Comparison of ENCODE assay signal across 18 cellular contexts in genomic region chr3:46667657-46668056, GRCh38. TPM values are rescaled to one million over a fixed set of nuclear protein-coding genes. Genes with fewer than 3 reads are reported as not detected.
DNase-seq lines count a peak whose midpoint lies in the region; ATAC-seq and TF ChIP-seq lines count a peak whose summit lies in the region.
"Had no signal": no experiment of that assay in that cellular context is flagged by ENCODE, and none has a peak within 500 bp of the region (broad histone marks: within the 10 kb centered on the region; RNA-seq: fewer than 3 reads in every experiment).

No MANE protein-coding gene starts in this region.

- H2BK12ac ChIP-seq in neuronal stem cell (ENCODE audit: low read length): no peak overlapping the region

- TF ChIP-seq RAD21 in IMR-90 (IDR thresholded peaks at IDR 0.05; ENCODE audit: low read length): no peak

- H3K4ac ChIP-seq in IMR-90 (ENCODE audit: low read depth, low read length) (no peak overlapping the region), neuronal stem cell (ENCODE audit: low read length) (no peak overlapping the region)

- H3K4me1 ChIP-seq in BE2C (no peaks in the 10 kb centered on the region), IMR-90 (ENCODE audit: control insufficient read depth, insufficient read depth, low read length) (peaks cover 9% of the 10 kb centered on the region), neuronal stem cell (ENCODE audit: control insufficient read depth in 2 of 2, insufficient read depth in 1 of 2, low read depth in 1 of 2, low read length in 2 of 2) (peaks cover 0 to 15% of the 10 kb centered on the region in 2 donors)
- H3K4me1 ChIP-seq: Caco-2 had no signal

- no peak overlapping the region for H3K27ac Mint-ChIP-seq in effector memory CD8-positive, alpha-beta T cell
- H3K27ac Mint-ChIP-seq: activated B cell treated with CpG ODN at 0.5 μM for 24 hours; activated naive CD4-positive, alpha-beta T cell treated with anti-CD3 and anti-CD28 coated beads, Interleukin-2, amount 10 ng/mL, durations not matched to agents 7 days and 5 days; nephron progenitor cell; T-helper 1 cell treated with Interleukin-12 subunit alpha and Interleukin-12 subunit beta and Interleukin-4 antibody, amounts not matched to agents 30 μg/mL and 1 μg/mL, for 36 hours had no signal

- H3K9me1 ChIP-seq in IMR-90 (ENCODE audit: insufficient read depth, low read length): no peaks in the 10 kb centered on the region; the same call in 1 of the 2 replicates

- no TSS peak for BruUV-seq in IMR-90 (replicated peaks; lab: Mats Ljungman, UMichigan)

- H4K91ac ChIP-seq in IMR-90 (ENCODE audit: insufficient read depth, low read depth, low read length): no peak overlapping the region
- no peak overlapping the region for H4K91ac ChIP-seq in neuronal stem cell (ENCODE audit: low read depth, low read length, poor library complexity)

- H3K27me3 ChIP-seq in BE2C (no peaks in the 10 kb centered on the region), IMR-90 (ENCODE audit: control insufficient read depth, insufficient read depth, low read length) (peaks cover 2% of the 10 kb centered on the region; the same call in 1 of the 2 replicates), neuronal stem cell (ENCODE audit: control insufficient read depth in 3 of 3, insufficient read depth in 3 of 3, low read depth in 1 of 3, low read length in 3 of 3) (peaks cover 0 to 3% (median 0%) of the 10 kb centered on the region in 3 experiments)

- ATAC-seq in IMR-90 (ENCODE audit: low read depth): no peak
- ATAC-seq in HG02870 (IDR thresholded peaks at IDR 0.05; ENCODE audit: unreplicated experiment): no peak
- no peak for ATAC-seq in effector memory CD8-positive, alpha-beta T cell (replicated peaks)

- H3K4me3 ChIP-seq in BE2C (ENCODE audit: low read depth, low read length): no peak overlapping the region
- H3K4me3 ChIP-seq in IMR-90 (ENCODE audit: insufficient read depth, low read depth, low read length): no peak overlapping the region
- H3K4me3 ChIP-seq in neuronal stem cell (ENCODE audit: low read length in 2 of 2): no peak overlapping the region

- no peak overlapping the region for H2BK20ac ChIP-seq in IMR-90 (ENCODE audit: low read depth, low read length)

- H3K36me3 Mint-ChIP-seq in effector memory CD8-positive, alpha-beta T cell (ENCODE audit: insufficient read depth): no peaks in the 10 kb centered on the region
- H3K36me3 Mint-ChIP-seq: activated naive CD4-positive, alpha-beta T cell treated with anti-CD3 and anti-CD28 coated beads, Interleukin-2, amount 10 ng/mL, durations not matched to agents 7 days and 5 days had no signal

- H3K27ac ChIP-seq in IMR-90 (ENCODE audit: insufficient read depth, low read length): no peak overlapping the region
- no peak overlapping the region for H3K27ac ChIP-seq in neuronal stem cell (replicated peaks; ENCODE audit: low read length)

- H3K4me1 Mint-ChIP-seq in effector memory CD8-positive, alpha-beta T cell (ENCODE audit: low read depth in 2 of 2): no peaks in the 10 kb centered on the region
- H3K4me1 Mint-ChIP-seq: activated B cell treated with CpG ODN at 0.5 μM for 24 hours; activated naive CD4-positive, alpha-beta T cell treated with anti-CD3 and anti-CD28 coated beads, Interleukin-2, amount 10 ng/mL, durations not matched to agents 7 days and 5 days had no signal

- H3K9ac ChIP-seq in IMR-90 (ENCODE audit: low read depth, low read length) (no peak overlapping the region), neuronal stem cell (ENCODE audit: low read depth, low read length, poor library complexity) (no peak overlapping the region)

- H2AK5ac ChIP-seq in IMR-90 (ENCODE audit: low read depth, low read length) (no peak overlapping the region), neuronal stem cell (ENCODE audit: low read depth, low read length) (no peak overlapping the region)

- intact Hi-C loops in IMR-90 (cut with micrococcal nuclease): no loop called here

- H2BK5ac ChIP-seq in IMR-90 (ENCODE audit: low read depth, low read length, poor library complexity, severe bottlenecking) (no peak overlapping the region), neuronal stem cell (ENCODE audit: low read length) (no peak overlapping the region)

- H3K23ac ChIP-seq in IMR-90 (ENCODE audit: low read depth, low read length) (no peak overlapping the region), neuronal stem cell (ENCODE audit: low read depth, low read length, poor library complexity) (no peak overlapping the region)

- H3K18ac ChIP-seq in IMR-90 (ENCODE audit: low read depth, low read length) (no peak overlapping the region), neuronal stem cell (ENCODE audit: low read length) (peak overlapping the region; percentile 21)

- H3K4me2 ChIP-seq in IMR-90 (ENCODE audit: low read depth, low read length) (no peak overlapping the region), neuronal stem cell (ENCODE audit: insufficient read depth, low read length, poor library complexity, severe bottlenecking) (no peak overlapping the region)

- CTCF ChIA-PET in IMR-90 (lab: Yijun Ruan, JAX): no interaction called here

- no peaks in the 10 kb centered on the region for H4K20me1 ChIP-seq in IMR-90 (ENCODE audit: insufficient read depth, low read length)

- H3K79me1 ChIP-seq in IMR-90 (ENCODE audit: low read depth in 1 of 2, low read length in 2 of 2) (no peaks in the 10 kb centered on the region), neuronal stem cell (ENCODE audit: low read depth, low read length) (no peaks in the 10 kb centered on the region)

- H3K9me3 ChIP-seq in BE2C (no peaks in the 10 kb centered on the region), IMR-90 (ENCODE audit: control insufficient read depth, insufficient read depth, low read length) (no peaks in the 10 kb centered on the region), neuronal stem cell (replicated peaks in 1 of 2; ENCODE audit: control insufficient read depth in 2 of 2, insufficient read depth in 1 of 2, low read depth in 1 of 2, low read length in 2 of 2) (no peaks in the 10 kb centered on the region)
- H3K9me3 ChIP-seq: Caco-2 had no signal

- DNase-seq in BE2C (peak; percentile 1), IMR-90 (no peak), neuronal stem cell (ENCODE audit: low spot score) (no peak), hippocampal formation (lab: John Stamatoyannopoulos, UW) (no peak)
- no peak for DNase-seq in effector memory CD8-positive, alpha-beta T cell
- DNase-seq: activated naive CD4-positive, alpha-beta T cell treated with anti-CD3 and anti-CD28 coated beads, Interleukin-2, amount 10 ng/mL, durations not matched to agents 7 days and 5 days; cortex of kidney; EL; MV-4-11; NCI-H2029; NCI-H446 treated with DMSO at 0.1 percent for 48 hours; nephron progenitor cell; stimulated activated CD4-positive, alpha-beta T cell treated with anti-CD3 and anti-CD28 coated beads, Interleukin-1b, Interleukin-23, amount 100 ng/mL, for 48 hours; substantia nigra had no signal

- H2AFZ ChIP-seq in IMR-90 (replicated peaks; ENCODE audit: low read length, poor library complexity) (peak overlapping the region; percentile 43), neuronal stem cell (ENCODE audit: low read length) (no peak overlapping the region)

- H3K14ac ChIP-seq in IMR-90 (replicated peaks; ENCODE audit: low read depth, low read length): no peak overlapping the region
- no peak overlapping the region for H3K14ac ChIP-seq in neuronal stem cell (ENCODE audit: low read length)

- H3K36me3 ChIP-seq in BE2C (no peaks in the 10 kb centered on the region), IMR-90 (ENCODE audit: control insufficient read depth, insufficient read depth, low read length) (peaks cover 1% of the 10 kb centered on the region; the same call in 1 of the 2 replicates), neuronal stem cell (replicated peaks in 1 of 2; ENCODE audit: control insufficient read depth in 2 of 2, insufficient read depth in 2 of 2, low read length in 2 of 2) (no peaks in the 10 kb centered on the region)

- no peak for TF ChIP-seq POLR2A in IMR-90 (IDR thresholded peaks at IDR 0.05; ENCODE audit: low read depth, low read length)

- H2BK15ac ChIP-seq in IMR-90 (ENCODE audit: low read depth, low read length) (no peak overlapping the region), neuronal stem cell (ENCODE audit: low read length) (no peak overlapping the region)

- H4K5ac ChIP-seq in IMR-90 (ENCODE audit: low read depth, low read length): no peak overlapping the region

- H3K9me3 Mint-ChIP-seq in effector memory CD8-positive, alpha-beta T cell: no peaks in the 10 kb centered on the region
- H3K9me3 Mint-ChIP-seq: activated B cell treated with CpG ODN at 0.5 μM for 24 hours; activated naive CD4-positive, alpha-beta T cell treated with anti-CD3 and anti-CD28 coated beads, Interleukin-2, amount 10 ng/mL, durations not matched to agents 7 days and 5 days; nephron progenitor cell; T-helper 1 cell treated with Interleukin-12 subunit alpha and Interleukin-12 subunit beta and Interleukin-4 antibody, amounts not matched to agents 30 μg/mL and 1 μg/mL, for 36 hours had no signal

- H4K8ac ChIP-seq in IMR-90 (ENCODE audit: low read depth in 2 of 2, low read length in 2 of 2): no peak overlapping the region
- H4K8ac ChIP-seq in neuronal stem cell (ENCODE audit: low read depth, low read length): no peak overlapping the region

- peaks cover 0 to 5% of the 10 kb centered on the region in 2 donors for H3K27me3 Mint-ChIP-seq in effector memory CD8-positive, alpha-beta T cell

- TF ChIP-seq CTCF in BE2C (IDR thresholded peaks at IDR 0.05; ENCODE audit: low read depth, low read length) (no peak), IMR-90 (conservative IDR thresholded peaks at IDR 0.05; ENCODE audit: low read depth, low read length) (no peak)

- no peak overlapping the region for H2AK9ac ChIP-seq in IMR-90 (replicated peaks; ENCODE audit: low read depth, low read length, poor library complexity)

- dilution Hi-C loops in IMR-90 (cut with HindIII; ENCODE audit: low sequenced_read_pairs, unreplicated experiment): no loop called here

- POLR2A ChIA-PET in IMR-90 (lab: Charles Lee; ENCODE audit: unreplicated experiment): no interaction called here

- 86% methylated on average over 4 of the region's 9 CpGs; no CpG with 5 or more reads in 1 of the 2 experiments for WGBS in IMR-90 (ENCODE audit: extremely low coverage in 2 of 2, insufficient read length in 1 of 2), 2 experiments
- no CpG with 5 or more reads among the region's 9 CpGs for WGBS in neuronal stem cell (ENCODE audit: extremely low coverage in 2 of 2, insufficient read length in 2 of 2, insufficient replicate concordance in 1 of 2), 2 donors

- in situ Hi-C loops in IMR-90 (cut with MboI; ENCODE audit: low sequenced_read_pairs): no loop called here

- H2BK120ac ChIP-seq in IMR-90 (ENCODE audit: low read depth, low read length) (no peak overlapping the region), neuronal stem cell (ENCODE audit: low read depth, low read length) (no peak overlapping the region)

- H3K56ac ChIP-seq in IMR-90 (ENCODE audit: extremely low read depth, insufficient read depth, low read length): no peak overlapping the region

- H3K4me3 Mint-ChIP-seq in effector memory CD8-positive, alpha-beta T cell: no peak overlapping the region
- H3K4me3 Mint-ChIP-seq: activated B cell treated with CpG ODN at 0.5 μM for 24 hours; activated naive CD4-positive, alpha-beta T cell treated with anti-CD3 and anti-CD28 coated beads, Interleukin-2, amount 10 ng/mL, durations not matched to agents 7 days and 5 days; nephron progenitor cell; T-helper 1 cell treated with Interleukin-12 subunit alpha and Interleukin-12 subunit beta and Interleukin-4 antibody, amounts not matched to agents 30 μg/mL and 1 μg/mL, for 36 hours had no signal

RNA-seq across cellular contexts. Expression of gene ALS2CL, which starts 25.8 kb away (rescaled TPM):
- 0.34 TPM for polyA plus RNA-seq in BE2C (2012; ENCODE audit: insufficient read depth, insufficient read length, low read depth)
- 1.4 and 2.2 TPM in 2 replicates for total RNA-seq in IMR-90 (2012; rRNA removed)
- 4.6 and 4.8 TPM in 2 replicates for polyA plus RNA-seq in IMR-90 (2012; rRNA removed)
- 0.56 and 1.5 TPM in 2 replicates for polyA plus RNA-seq in IMR-90 (2012; cell fraction: cytosol; rRNA removed)
- 25.7 and 43.0 TPM in 2 replicates for polyA plus RNA-seq in IMR-90 (2012; cell fraction: nucleus; rRNA removed; ENCODE audit: low replicate concordance)
- 0.78 TPM for polyA plus RNA-seq in neuronal stem cell (2013, experiment 1 of 2)
- 0.60 TPM for polyA plus RNA-seq in neuronal stem cell (2013, experiment 2 of 2)

RNA-seq across cellular contexts. Expression of gene TMIE, which starts 33.5 kb away (rescaled TPM):
- 0.62 TPM for polyA plus RNA-seq in BE2C (2012; ENCODE audit: insufficient read depth, insufficient read length, low read depth)
- total RNA-seq in IMR-90 (2012; rRNA removed): not detected in 2 replicates
- 0.10 and 0.12 TPM in 2 replicates for polyA plus RNA-seq in IMR-90 (2012; rRNA removed)
- polyA plus RNA-seq in IMR-90 (2012; cell fraction: cytosol; rRNA removed): 0.11 TPM in 1 of 2 replicates, not detected in the other
- 0.08 TPM in 2 replicates for polyA plus RNA-seq in IMR-90 (2012; cell fraction: nucleus; rRNA removed; ENCODE audit: low replicate concordance)
- polyA plus RNA-seq in neuronal stem cell (2013, experiment 1 of 2): 0.26 TPM
- 0.30 TPM for polyA plus RNA-seq in neuronal stem cell (2013, experiment 2 of 2)
- total RNA-seq: Caco-2 had no signal

RNA-seq across cellular contexts. Expression of gene PRSS50, which starts 50.0 kb away (rescaled TPM):
- not detected for polyA plus RNA-seq in BE2C (2012; ENCODE audit: insufficient read depth, insufficient read length, low read depth)
- total RNA-seq in IMR-90 (2012; rRNA removed): not detected in 2 replicates
- not detected in 2 replicates for polyA plus RNA-seq in IMR-90 (2012; rRNA removed)
- not detected in 2 replicates for polyA plus RNA-seq in IMR-90 (2012; cell fraction: cytosol; rRNA removed)
- polyA plus RNA-seq in IMR-90 (2012; cell fraction: nucleus; rRNA removed; ENCODE audit: low replicate concordance): 0.09 TPM in 1 of 2 replicates, not detected in the other
- polyA plus RNA-seq in neuronal stem cell (2013, experiment 1 of 2): 0.64 TPM
- polyA plus RNA-seq in neuronal stem cell (2013, experiment 2 of 2): 0.57 TPM
- total RNA-seq: activated B cell treated with CpG ODN at 0.5 μM for 24 hours, Caco-2 had no signal

RNA-seq across cellular contexts. Expression of gene FAM240A, which starts 55.3 kb away (rescaled TPM):
- not detected for polyA plus RNA-seq in BE2C (2012; ENCODE audit: insufficient read depth, insufficient read length, low read depth)
- total RNA-seq in IMR-90 (2012; rRNA removed): not detected in 2 replicates
- polyA plus RNA-seq in IMR-90 (2012; rRNA removed): not detected in 2 replicates
- not detected in 2 replicates for polyA plus RNA-seq in IMR-90 (2012; cell fraction: cytosol; rRNA removed)
- not detected in 2 replicates for polyA plus RNA-seq in IMR-90 (2012; cell fraction: nucleus; rRNA removed; ENCODE audit: low replicate concordance)
- polyA plus RNA-seq in neuronal stem cell (2013, experiment 1 of 2): not detected
- polyA plus RNA-seq in neuronal stem cell (2013, experiment 2 of 2): not detected
- total RNA-seq: activated B cell treated with CpG ODN at 0.5 μM for 24 hours, Caco-2 had no signal
